ENCODE assay signal across 25 cellular contexts in genomic region chr4:86791126-86791525, GRCh38. TPM values are rescaled to one million over a fixed set of nuclear protein-coding genes. Genes with fewer than 3 reads are reported as not detected.
A peak's percentile ranks its signal among the peaks of the same experiment; 100 is the strongest.
DNase-seq lines count a peak whose midpoint lies in the region; ATAC-seq, FAIRE-seq and TF ChIP-seq lines count a peak whose summit lies in the region.
"Had no signal": no experiment of that assay in that cellular context is flagged by ENCODE, and none has a peak within 500 bp of the region (broad histone marks: within the 10 kb centered on the region; RNA-seq: fewer than 3 reads in every experiment).

No MANE protein-coding gene starts in this region.

- no peak overlapping the region for H3K4me3 Mint-ChIP-seq in endodermal cell
- H3K4me3 Mint-ChIP-seq in activated CD4-positive, alpha-beta T cell treated with anti-CD3 and anti-CD28 coated beads, Interleukin-2, amount 10 ng/mL, durations not matched to agents 7 days and 5 days, result no peak overlapping the region
- H3K4me3 Mint-ChIP-seq: activated CD8-positive, alpha-beta T cell treated with anti-CD3 and anti-CD28 coated beads, Interleukin-2, amount 10 ng/mL, durations not matched to agents 7 days and 5 days; activated naive CD4-positive, alpha-beta T cell treated with anti-CD3 and anti-CD28 coated beads, Interleukin-2, amount 50 U/mL, for 24 hours had no signal

- CTCF ChIA-PET in activated CD4-positive, alpha-beta T cell treated with anti-CD3 and anti-CD28 coated beads, Interleukin-2, amount 10 ng/mL, durations not matched to agents 7 days and 5 days (lab: Charles Lee), result no interaction called here

- POLR2A ChIA-PET in activated CD4-positive, alpha-beta T cell treated with anti-CD3 and anti-CD28 coated beads, Interleukin-2, amount 10 ng/mL, durations not matched to agents 7 days and 5 days (lab: Charles Lee), result no interaction called here

- peaks cover 4% of the 10 kb centered on the region for H3K27me3 Mint-ChIP-seq in endodermal cell (ENCODE audit: insufficient read depth)
- H3K27me3 Mint-ChIP-seq in activated CD4-positive, alpha-beta T cell treated with anti-CD3 and anti-CD28 coated beads, Interleukin-2, amount 10 ng/mL, durations not matched to agents 7 days and 5 days, result no peaks in the 10 kb centered on the region

- peaks cover 4% of the 10 kb centered on the region for H3K36me3 ChIP-seq in left ventricle myocardium inferior
- peaks cover 68% of the 10 kb centered on the region for H3K36me3 ChIP-seq in endodermal cell (ENCODE audit: control insufficient read depth, insufficient read depth, low read length)
- H3K36me3 ChIP-seq: gastrocnemius medialis had no signal

- no peak for FAIRE-seq in urothelium cell line (lab: Jason Lieb, UNC)
- FAIRE-seq: A204.1 had no signal

- H3K9me3 ChIP-seq in left ventricle myocardium inferior (replicated peaks) (peaks cover 15% of the 10 kb centered on the region), endodermal cell (ENCODE audit: control insufficient read depth, low read length) (peaks cover 38% of the 10 kb centered on the region)
- H3K9me3 ChIP-seq: gastrocnemius medialis, left lung, mucosa of descending colon had no signal

- intact Hi-C loops in left ventricle myocardium inferior (cut with micrococcal nuclease), result no loop called here
- intact Hi-C loops in cardiac septum (cut with DNase I), result no loop called here

- H3K4me1 Mint-ChIP-seq in endodermal cell, result no peaks in the 10 kb centered on the region
- no peaks in the 10 kb centered on the region for H3K4me1 Mint-ChIP-seq in activated CD4-positive, alpha-beta T cell treated with anti-CD3 and anti-CD28 coated beads, Interleukin-2, amount 10 ng/mL, durations not matched to agents 7 days and 5 days
- H3K4me1 Mint-ChIP-seq: activated naive CD4-positive, alpha-beta T cell treated with anti-CD3 and anti-CD28 coated beads, Interleukin-2, amount 50 U/mL, for 24 hours had no signal

- ATAC-seq in HG02981 (IDR thresholded peaks at IDR 0.05; ENCODE audit: unreplicated experiment) (no peak), GM19467 (IDR thresholded peaks at IDR 0.05; ENCODE audit: unreplicated experiment) (no peak)
- ATAC-seq: activated CD8-positive, alpha-beta T cell treated with anti-CD3 and anti-CD28 coated beads, Interleukin-2, amount 10 ng/mL, durations not matched to agents 7 days and 5 days; gastrocnemius medialis; left lung; mucosa of descending colon; Right ventricle myocardium inferior had no signal

- no peak for DNase-seq in left ventricle myocardium inferior
- no peak for DNase-seq in cardiac septum (ENCODE audit: low spot score)
- DNase-seq in NAMALWA (ENCODE audit: low spot score), result peak; percentile 4
- peak; percentile 83 for DNase-seq in endodermal cell
- DNase-seq in activated CD4-positive, alpha-beta T cell treated with anti-CD3 and anti-CD28 coated beads, Interleukin-2, amount 10 ng/mL, durations not matched to agents 7 days and 5 days, result no peak
- no peak for DNase-seq in urothelium cell line (ENCODE audit: low spot score)
- DNase-seq: activated CD8-positive, alpha-beta T cell treated with anti-CD3 and anti-CD28 coated beads, Interleukin-2, amount 10 ng/mL, durations not matched to agents 7 days and 5 days; activated T-cell treated with anti-CD3 and anti-CD28 coated beads, Interleukin-2, amount 50 U/mL, for 48 hours; C1 segment of cervical spinal cord; DMS 273 treated with DMSO at 0.1 percent for 48 hours; gastrocnemius medialis; left lung; mucosa of descending colon; NK-92 treated with Interleukin-12 subunit alpha and Interleukin-12 subunit beta, amount 100 ng/mL, for 24 hours; stimulated activated CD4-positive, alpha-beta T cell treated with anti-CD3 and anti-CD28 coated beads, Interleukin-12 subunit alpha, Interleukin-12 subunit beta, amount 100 ng/mL, for 4 hours; T-helper 1 cell had no signal

- 95 to 99% methylated on average over 6 to 8 of the region's 8 CpGs for WGBS in endodermal cell (ENCODE audit: insufficient coverage in 1 of 2, insufficient read length in 1 of 2), 2 experiments

- H3K27ac ChIP-seq in left ventricle myocardium inferior (replicated peaks), result no peak overlapping the region
- H3K27ac ChIP-seq in endodermal cell (ENCODE audit: low read depth, low read length), result no peak overlapping the region
- H3K27ac ChIP-seq: epithelial cell of prostate, gastrocnemius medialis, left lung, VCaP had no signal

- H3K4me3 ChIP-seq in left ventricle myocardium inferior (no peak overlapping the region), endodermal cell (ENCODE audit: low read length) (no peak overlapping the region)
- H3K4me3 ChIP-seq: gastrocnemius medialis, left lung, mucosa of descending colon had no signal

- no peak overlapping the region for H3K9ac ChIP-seq in endodermal cell (ENCODE audit: extremely low read depth, low read length, poor library complexity, severe bottlenecking)

- no peak overlapping the region for H3K27ac Mint-ChIP-seq in endodermal cell
- H3K27ac Mint-ChIP-seq in activated CD4-positive, alpha-beta T cell treated with anti-CD3 and anti-CD28 coated beads, Interleukin-2, amount 10 ng/mL, durations not matched to agents 7 days and 5 days, result no peak overlapping the region
- H3K27ac Mint-ChIP-seq: activated CD8-positive, alpha-beta T cell treated with anti-CD3 and anti-CD28 coated beads, Interleukin-2, amount 10 ng/mL, durations not matched to agents 7 days and 5 days; activated naive CD4-positive, alpha-beta T cell treated with anti-CD3 and anti-CD28 coated beads, Interleukin-2, amount 50 U/mL, for 24 hours had no signal

- H3K4me1 ChIP-seq in left ventricle myocardium inferior (no peaks in the 10 kb centered on the region), endodermal cell (ENCODE audit: control insufficient read depth, insufficient read depth, low read length) (no peaks in the 10 kb centered on the region)
- H3K4me1 ChIP-seq: gastrocnemius medialis, left lung had no signal

- H3K27me3 ChIP-seq in left ventricle myocardium inferior (ENCODE audit: low read depth) (no peaks in the 10 kb centered on the region), endodermal cell (ENCODE audit: control insufficient read depth, insufficient read depth, low read length, poor library complexity, severe bottlenecking) (no peaks in the 10 kb centered on the region)
- H3K27me3 ChIP-seq: gastrocnemius medialis, left lung had no signal

- peaks cover 79% of the 10 kb centered on the region for H3K36me3 Mint-ChIP-seq in endodermal cell (ENCODE audit: low read depth)
- H3K36me3 Mint-ChIP-seq in activated CD4-positive, alpha-beta T cell treated with anti-CD3 and anti-CD28 coated beads, Interleukin-2, amount 10 ng/mL, durations not matched to agents 7 days and 5 days (ENCODE audit: low read depth), result no peaks in the 10 kb centered on the region
- H3K36me3 Mint-ChIP-seq: activated naive CD4-positive, alpha-beta T cell treated with anti-CD3 and anti-CD28 coated beads, Interleukin-2, amount 50 U/mL, for 24 hours had no signal

- H3K9me3 Mint-ChIP-seq in endodermal cell, result peaks cover 52% of the 10 kb centered on the region
- peaks cover 3% of the 10 kb centered on the region for H3K9me3 Mint-ChIP-seq in activated CD4-positive, alpha-beta T cell treated with anti-CD3 and anti-CD28 coated beads, Interleukin-2, amount 10 ng/mL, durations not matched to agents 7 days and 5 days

- peak; percentile 17 for TF ChIP-seq CTCF in left ventricle myocardium inferior (IDR thresholded peaks at IDR 0.05; ENCODE audit: borderline replicate concordance)
- peak; percentile 68 for TF ChIP-seq CTCF in endodermal cell (conservative IDR thresholded peaks at IDR 0.05)

RNA-seq across cellular contexts. Expression of gene SLC10A6, which starts 58.1 kb away (rescaled TPM):
- total RNA-seq in left ventricle myocardium inferior (0.69 TPM), cardiac septum (1.3 TPM), endodermal cell (not detected)
- polyA plus RNA-seq in endodermal cell (2013, experiment 1 of 2), result not detected
- polyA plus RNA-seq in endodermal cell (2013, experiment 2 of 2), result not detected
- total RNA-seq in activated CD4-positive, alpha-beta T cell treated with anti-CD3 and anti-CD28 coated beads, Interleukin-2, amount 10 ng/mL, durations not matched to agents 7 days and 5 days, result not detected
- total RNA-seq: activated CD8-positive, alpha-beta T cell treated with anti-CD3 and anti-CD28 coated beads, Interleukin-2, amount 10 ng/mL, durations not matched to agents 7 days and 5 days; HT-29; M059J had no signal

Comparison
In these comparisons a context has a peak if more than half of its experiments do, and no peak if none do; other contexts are left out.
1. DNase-seq: peak in NAMALWA (single experiment) and endodermal cell (single experiment); none in left ventricle myocardium inferior (single experiment), cardiac septum (single experiment), activated CD4-positive, alpha-beta T cell treated with anti-CD3 and anti-CD28 coated beads, Interleukin-2, amount 10 ng/mL, durations not matched to agents 7 days and 5 days (single experiment) and urothelium cell line (single experiment).